Comparison of ENCODE assay signal across 1 cellular context in the genomic region with DNA sequence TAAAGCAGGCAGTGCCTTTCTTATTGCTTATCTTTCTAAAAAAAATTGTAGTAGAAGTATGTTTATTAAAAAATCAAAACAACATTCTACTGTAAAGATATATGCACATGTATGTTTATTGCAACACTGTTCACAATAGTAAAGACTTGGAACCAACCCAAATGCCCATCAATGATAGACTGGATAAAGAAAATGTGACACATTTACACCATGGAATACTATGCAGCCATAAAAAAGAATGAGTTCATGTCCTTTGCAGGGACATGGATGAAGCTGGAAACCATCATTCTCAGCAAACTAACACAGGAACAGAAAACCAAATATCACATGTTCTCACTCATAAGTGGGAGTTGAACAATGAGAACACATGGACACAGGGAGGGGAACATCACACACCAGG. TPM values are rescaled to one million over a fixed set of nuclear protein-coding genes. Genes with fewer than 3 reads are reported as not detected.
"Had no signal": no experiment of that assay in that cellular context is flagged by ENCODE, and none has a peak within 500 bp of the region (broad histone marks: within the 10 kb centered on the region; RNA-seq: fewer than 3 reads in every experiment).

No MANE protein-coding gene starts in this region.

RNA-seq across cellular contexts. Expression of a gene that starts 39.7 kb away (rescaled TPM):
- total RNA-seq: GM23338 had no signal
